12 cellular contexts compared by ENCODE assay signal in the genomic region with DNA sequence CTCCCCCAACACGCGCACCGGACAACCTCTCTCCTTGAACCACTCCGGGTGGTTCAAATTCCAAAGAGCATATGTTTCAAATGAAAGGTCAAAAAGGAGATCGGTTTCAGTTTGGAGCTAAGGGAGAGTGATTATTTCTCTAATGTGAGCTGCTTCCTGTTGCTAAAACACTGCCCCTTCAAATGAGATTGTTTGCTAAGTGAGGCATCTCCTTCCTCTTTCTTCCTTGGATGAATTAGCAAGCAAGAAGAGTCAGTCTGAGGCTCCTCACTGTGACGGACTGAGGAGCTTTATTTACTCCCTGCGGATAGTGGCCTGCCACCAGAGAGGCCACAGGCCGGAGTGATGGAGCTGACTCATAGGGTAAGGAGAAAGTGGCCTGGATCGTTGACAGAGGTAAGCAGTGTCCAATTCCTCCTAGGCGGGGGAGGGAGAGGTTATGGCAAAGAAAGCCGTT.
DNase-seq lines count a peak whose midpoint lies in the region; ATAC-seq and TF ChIP-seq lines count a peak whose summit lies in the region.
"Had no signal": no experiment of that assay in that cellular context is flagged by ENCODE, and none has a peak within 500 bp of the region (broad histone marks: within the 10 kb centered on the region; RNA-seq: fewer than 3 reads in every experiment).

No MANE protein-coding gene starts in this region.

- H3K27me3 Mint-ChIP-seq in WTC11 (ENCODE audit: low read depth): no peaks in the 10 kb centered on the region
- H3K27me3 Mint-ChIP-seq: activated CD4-positive, alpha-beta memory T cell treated with anti-CD3 and anti-CD28 coated beads for 36 hours; B cell had no signal

- POLR2A ChIA-PET in WTC11 (lab: Charles Lee): no interaction called here

- intact Hi-C loops in left cardiac atrium (cut with DNase I) (no loop called here), left ventricle myocardium superior (cut with micrococcal nuclease) (no loop called here), vagina (cut with DNase I) (no loop called here)

- no peaks in the 10 kb centered on the region for H3K27me3 ChIP-seq in vagina

- H3K4me3 ChIP-seq in vagina: no peak overlapping the region
- H3K4me3 ChIP-seq: thoracic aorta had no signal

- TF ChIP-seq CTCF in WTC11 (IDR thresholded peaks at IDR 0.05) (no peak), vagina (IDR thresholded peaks at IDR 0.05) (no peak)

- TF ChIP-seq POLR2A in vagina (IDR thresholded peaks at IDR 0.05): no peak

- H3K27ac ChIP-seq in vagina: peak overlapping the region; percentile 49
- H3K27ac ChIP-seq: thoracic aorta had no signal

- no peaks in the 10 kb centered on the region for H3K36me3 Mint-ChIP-seq in WTC11
- H3K36me3 Mint-ChIP-seq: activated CD4-positive, alpha-beta memory T cell treated with anti-CD3 and anti-CD28 coated beads for 36 hours had no signal

- DNase-seq in left cardiac atrium: peak; percentile 28
- no peak for DNase-seq in left ventricle myocardium superior
- DNase-seq in WTC11 (ENCODE audit: low spot score): no peak
- peak; percentile 66 for DNase-seq in kidney glomerular epithelial cell (lab: John Stamatoyannopoulos, UW)
- DNase-seq in vagina (ENCODE audit: extremely low spot score in 2 of 2): no peak
- no peak for DNase-seq in stimulated activated CD4-positive, alpha-beta T cell treated with anti-CD3 and anti-CD28 coated beads, Interleukin-2, amount 100 ng/mL, for 48 hours
- no peak for DNase-seq in iPS-NIHi11 (ENCODE audit: low spot score)
- no peak for DNase-seq in activated naive CD4-positive, alpha-beta T cell treated with Interleukin-2 at 50 U/mL for 16 hours
- DNase-seq: activated CD4-positive, alpha-beta memory T cell treated with anti-CD3 and anti-CD28 coated beads for 36 hours; islet precursor cell had no signal

- H3K4me1 Mint-ChIP-seq in WTC11: peaks cover 13% of the 10 kb centered on the region
- H3K4me1 Mint-ChIP-seq: B cell had no signal

- no peaks in the 10 kb centered on the region for H3K4me1 ChIP-seq in vagina

- peak in 1 of 2 donors; percentile 53 for ATAC-seq in left cardiac atrium
- ATAC-seq in left ventricle myocardium superior: no peak
- peak; percentile 77 for ATAC-seq in WTC11

- CTCF ChIA-PET in WTC11 (lab: Charles Lee): interaction anchor here (1.0 to 2.9 kb wide), 2 partner anchors 10 to 214 kb away, joined by 5 to 22 read pairs; no protein-coding TSS in a partner anchor

- no peak overlapping the region for H3K4me3 Mint-ChIP-seq in WTC11
- H3K4me3 Mint-ChIP-seq: activated CD4-positive, alpha-beta memory T cell treated with anti-CD3 and anti-CD28 coated beads for 36 hours; B cell had no signal

- H3K27ac Mint-ChIP-seq in WTC11: peak overlapping the region; percentile 47; the same call in 1 of the 2 replicates
- H3K27ac Mint-ChIP-seq: activated CD4-positive, alpha-beta memory T cell treated with anti-CD3 and anti-CD28 coated beads for 36 hours; B cell had no signal

- H3K9me3 Mint-ChIP-seq in WTC11: peaks cover 13% of the 10 kb centered on the region
- H3K9me3 Mint-ChIP-seq: activated CD4-positive, alpha-beta memory T cell treated with anti-CD3 and anti-CD28 coated beads for 36 hours had no signal

- H3K36me3 ChIP-seq in vagina: no peaks in the 10 kb centered on the region
- H3K36me3 ChIP-seq: thoracic aorta had no signal

- H3K9me3 ChIP-seq in vagina: no peaks in the 10 kb centered on the region
- H3K9me3 ChIP-seq: thoracic aorta had no signal

TF ChIP-seq in WTC11, 78 proteins besides CTCF, POLR2A, EP300 and RAD21 (continues in another document):
- TF ChIP-seq, protein P1, sequence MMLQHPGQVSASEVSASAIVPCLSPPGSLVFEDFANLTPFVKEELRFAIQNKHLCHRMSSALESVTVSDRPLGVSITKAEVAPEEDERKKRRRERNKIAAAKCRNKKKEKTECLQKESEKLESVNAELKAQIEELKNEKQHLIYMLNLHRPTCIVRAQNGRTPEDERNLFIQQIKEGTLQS (CRISPR knock-in tag; conservative IDR thresholded peaks at IDR 0.05): no peak
- TF ChIP-seq GABPB1 (CRISPR knock-in tag; IDR thresholded peaks at IDR 0.05) (no peak), CBFB (CRISPR knock-in tag; IDR thresholded peaks at IDR 0.05; ENCODE audit: low read depth) (no peak), NR1H2 (CRISPR knock-in tag; IDR thresholded peaks at IDR 0.05) (no peak), ZNF263 (CRISPR knock-in tag; IDR thresholded peaks at IDR 0.05; ENCODE audit: low read depth) (no peak), PRRX2 (CRISPR knock-in tag; IDR thresholded peaks at IDR 0.05) (no peak), ZNF423 (CRISPR knock-in tag; IDR thresholded peaks at IDR 0.05) (no peak), TEAD4 (CRISPR knock-in tag; IDR thresholded peaks at IDR 0.05) (no peak), ZNF138 (CRISPR knock-in tag; conservative IDR thresholded peaks at IDR 0.05) (no peak), ZNF121 (CRISPR knock-in tag; IDR thresholded peaks at IDR 0.05) (no peak), JAZF1 (CRISPR knock-in tag; IDR thresholded peaks at IDR 0.05) (no peak)
- TF ChIP-seq, protein P2, sequence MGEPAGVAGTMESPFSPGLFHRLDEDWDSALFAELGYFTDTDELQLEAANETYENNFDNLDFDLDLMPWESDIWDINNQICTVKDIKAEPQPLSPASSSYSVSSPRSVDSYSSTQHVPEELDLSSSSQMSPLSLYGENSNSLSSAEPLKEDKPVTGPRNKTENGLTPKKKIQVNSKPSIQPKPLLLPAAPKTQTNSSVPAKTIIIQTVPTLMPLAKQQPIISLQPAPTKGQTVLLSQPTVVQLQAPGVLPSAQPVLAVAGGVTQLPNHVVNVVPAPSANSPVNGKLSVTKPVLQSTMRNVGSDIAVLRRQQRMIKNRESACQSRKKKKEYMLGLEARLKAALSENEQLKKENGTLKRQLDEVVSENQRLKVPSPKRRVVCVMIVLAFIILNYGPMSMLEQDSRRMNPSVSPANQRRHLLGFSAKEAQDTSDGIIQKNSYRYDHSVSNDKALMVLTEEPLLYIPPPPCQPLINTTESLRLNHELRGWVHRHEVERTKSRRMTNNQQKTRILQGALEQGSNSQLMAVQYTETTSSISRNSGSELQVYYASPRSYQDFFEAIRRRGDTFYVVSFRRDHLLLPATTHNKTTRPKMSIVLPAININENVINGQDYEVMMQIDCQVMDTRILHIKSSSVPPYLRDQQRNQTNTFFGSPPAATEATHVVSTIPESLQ (CRISPR knock-in tag; IDR thresholded peaks at IDR 0.05): no peak
- TF ChIP-seq, protein P3, sequence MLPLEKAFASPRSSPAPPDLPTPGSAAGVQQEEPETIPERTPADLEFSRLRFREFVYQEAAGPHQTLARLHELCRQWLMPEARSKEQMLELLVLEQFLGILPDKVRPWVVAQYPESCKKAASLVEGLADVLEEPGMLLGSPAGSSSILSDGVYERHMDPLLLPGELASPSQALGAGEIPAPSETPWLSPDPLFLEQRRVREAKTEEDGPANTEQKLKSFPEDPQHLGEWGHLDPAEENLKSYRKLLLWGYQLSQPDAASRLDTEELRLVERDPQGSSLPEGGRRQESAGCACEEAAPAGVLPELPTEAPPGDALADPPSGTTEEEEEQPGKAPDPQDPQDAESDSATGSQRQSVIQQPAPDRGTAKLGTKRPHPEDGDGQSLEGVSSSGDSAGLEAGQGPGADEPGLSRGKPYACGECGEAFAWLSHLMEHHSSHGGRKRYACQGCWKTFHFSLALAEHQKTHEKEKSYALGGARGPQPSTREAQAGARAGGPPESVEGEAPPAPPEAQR (CRISPR knock-in tag; IDR thresholded peaks at IDR 0.05): no peak
- TF ChIP-seq, protein P4, sequence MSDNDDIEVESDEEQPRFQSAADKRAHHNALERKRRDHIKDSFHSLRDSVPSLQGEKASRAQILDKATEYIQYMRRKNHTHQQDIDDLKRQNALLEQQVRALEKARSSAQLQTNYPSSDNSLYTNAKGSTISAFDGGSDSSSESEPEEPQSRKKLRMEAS (CRISPR knock-in tag; IDR thresholded peaks at IDR 0.05): no peak
- TF ChIP-seq, protein P5, sequence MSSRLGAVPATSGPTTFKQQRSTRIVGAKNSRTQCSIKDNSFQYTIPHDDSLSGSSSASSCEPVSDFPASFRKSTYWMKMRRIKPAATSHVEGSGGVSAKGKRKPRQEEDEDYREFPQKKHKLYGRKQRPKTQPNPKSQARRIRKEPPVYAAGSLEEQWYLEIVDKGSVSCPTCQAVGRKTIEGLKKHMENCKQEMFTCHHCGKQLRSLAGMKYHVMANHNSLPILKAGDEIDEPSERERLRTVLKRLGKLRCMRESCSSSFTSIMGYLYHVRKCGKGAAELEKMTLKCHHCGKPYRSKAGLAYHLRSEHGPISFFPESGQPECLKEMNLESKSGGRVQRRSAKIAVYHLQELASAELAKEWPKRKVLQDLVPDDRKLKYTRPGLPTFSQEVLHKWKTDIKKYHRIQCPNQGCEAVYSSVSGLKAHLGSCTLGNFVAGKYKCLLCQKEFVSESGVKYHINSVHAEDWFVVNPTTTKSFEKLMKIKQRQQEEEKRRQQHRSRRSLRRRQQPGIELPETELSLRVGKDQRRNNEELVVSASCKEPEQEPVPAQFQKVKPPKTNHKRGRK (CRISPR knock-in tag; IDR thresholded peaks at IDR 0.05; ENCODE audit: borderline replicate concordance): no peak
- TF ChIP-seq, protein P6, sequence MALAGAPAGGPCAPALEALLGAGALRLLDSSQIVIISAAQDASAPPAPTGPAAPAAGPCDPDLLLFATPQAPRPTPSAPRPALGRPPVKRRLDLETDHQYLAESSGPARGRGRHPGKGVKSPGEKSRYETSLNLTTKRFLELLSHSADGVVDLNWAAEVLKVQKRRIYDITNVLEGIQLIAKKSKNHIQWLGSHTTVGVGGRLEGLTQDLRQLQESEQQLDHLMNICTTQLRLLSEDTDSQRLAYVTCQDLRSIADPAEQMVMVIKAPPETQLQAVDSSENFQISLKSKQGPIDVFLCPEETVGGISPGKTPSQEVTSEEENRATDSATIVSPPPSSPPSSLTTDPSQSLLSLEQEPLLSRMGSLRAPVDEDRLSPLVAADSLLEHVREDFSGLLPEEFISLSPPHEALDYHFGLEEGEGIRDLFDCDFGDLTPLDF (CRISPR knock-in tag; IDR thresholded peaks at IDR 0.05): no peak
- TF ChIP-seq, protein P7, sequence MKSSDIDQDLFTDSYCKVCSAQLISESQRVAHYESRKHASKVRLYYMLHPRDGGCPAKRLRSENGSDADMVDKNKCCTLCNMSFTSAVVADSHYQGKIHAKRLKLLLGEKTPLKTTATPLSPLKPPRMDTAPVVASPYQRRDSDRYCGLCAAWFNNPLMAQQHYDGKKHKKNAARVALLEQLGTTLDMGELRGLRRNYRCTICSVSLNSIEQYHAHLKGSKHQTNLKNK (CRISPR knock-in tag; IDR thresholded peaks at IDR 0.05): no peak
- TF ChIP-seq, protein P8, sequence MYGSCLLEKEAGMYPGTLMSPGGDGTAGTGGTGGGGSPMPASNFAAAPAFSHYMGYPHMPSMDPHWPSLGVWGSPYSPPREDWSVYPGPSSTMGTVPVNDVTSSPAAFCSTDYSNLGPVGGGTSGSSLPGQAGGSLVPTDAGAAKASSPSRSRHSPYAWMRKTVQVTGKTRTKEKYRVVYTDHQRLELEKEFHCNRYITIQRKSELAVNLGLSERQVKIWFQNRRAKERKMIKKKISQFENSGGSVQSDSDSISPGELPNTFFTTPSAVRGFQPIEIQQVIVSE (CRISPR knock-in tag; IDR thresholded peaks at IDR 0.05; ENCODE audit: borderline replicate concordance): no peak

Comparison
In these comparisons a context has a peak if more than half of its experiments do, and no peak if none do; other contexts are left out.
1. DNase-seq: peak in left cardiac atrium (single experiment) and kidney glomerular epithelial cell (single experiment); none in left ventricle myocardium superior (single experiment), WTC11 (single experiment), vagina (0 of 2), stimulated activated CD4-positive, alpha-beta T cell treated with anti-CD3 and anti-CD28 coated beads, Interleukin-2, amount 100 ng/mL, for 48 hours (0 of 2), iPS-NIHi11 (single experiment) and activated naive CD4-positive, alpha-beta T cell treated with Interleukin-2 at 50 U/mL for 16 hours (single experiment).